In genomic region chr17:44297975-44298374, GRCh38 we compare ENCODE assay signal across 20 cellular contexts. TPM values are rescaled to one million over a fixed set of nuclear protein-coding genes. Genes with fewer than 3 reads are reported as not detected.
DNase-seq lines count a peak whose midpoint lies in the region; ATAC-seq and TF ChIP-seq lines count a peak whose summit lies in the region.
"Had no signal": no experiment of that assay in that cellular context is flagged by ENCODE, and none has a peak within 500 bp of the region (broad histone marks: within the 10 kb centered on the region; RNA-seq: fewer than 3 reads in every experiment).

No MANE protein-coding gene starts in this region.

- H3K4me3 ChIP-seq in mammary epithelial cell (replicated peaks in 1 of 3; ENCODE audit: insufficient read depth in 1 of 3, low read depth in 2 of 3, low read length in 3 of 3) (no peak overlapping the region), smooth muscle cell (no peak overlapping the region), esophagus muscularis mucosa (no peak overlapping the region)
- H3K4me3 ChIP-seq: HAP-1 had no signal

- H3K27me3 ChIP-seq in mammary epithelial cell (ENCODE audit: insufficient read depth, low read length) (no peaks in the 10 kb centered on the region), smooth muscle cell (ENCODE audit: low read depth) (no peaks in the 10 kb centered on the region), esophagus muscularis mucosa (peaks cover 0 to 33% (median 0%) of the 10 kb centered on the region in 4 donors)

- BruUV-seq in mammary epithelial cell (replicated peaks; lab: Mats Ljungman, UMichigan): no TSS peak

- no peak overlapping the region for H3K4me3 Mint-ChIP-seq in activated naive CD8-positive, alpha-beta T cell
- H3K4me3 Mint-ChIP-seq in activated naive CD8-positive, alpha-beta T cell treated with anti-CD3 and anti-CD28 coated beads, Interleukin-2, amount 50 U/mL, for 24 hours: no peak overlapping the region
- H3K4me3 Mint-ChIP-seq: CD14-positive monocyte; CD8-positive, alpha-beta T cell had no signal

- CTCF ChIA-PET in mammary epithelial cell (lab: Charles Lee; ENCODE audit: low non-redundant PET): no interaction called here

- in situ Hi-C loops in mammary epithelial cell (cut with MboI; ENCODE audit: low sequenced_read_pairs in 2 of 2): no loop called here

- no peak for ATAC-seq in activated naive CD8-positive, alpha-beta T cell treated with anti-CD3 and anti-CD28 coated beads, Interleukin-2, amount 50 U/mL, for 24 hours
- peak; percentile 61 for ATAC-seq in esophagus mucosa
- ATAC-seq in HG02623 (IDR thresholded peaks at IDR 0.05; ENCODE audit: unreplicated experiment): no peak
- ATAC-seq: CD8-positive, alpha-beta T cell had no signal

- DNase-seq in activated naive CD8-positive, alpha-beta T cell treated with anti-CD3 and anti-CD28 coated beads, Interleukin-2, amount 50 U/mL, for 24 hours: no peak
- DNase-seq in mammary epithelial cell (peak; percentile 74), smooth muscle cell (lab: John Stamatoyannopoulos, UW; ENCODE audit: unreplicated experiment) (no peak), esophagus muscularis mucosa (ENCODE audit: extremely low spot score) (no peak), putamen (ENCODE audit: low spot score) (no peak)
- DNase-seq: CD8-positive, alpha-beta T cell; COR-L47; DMS153; DMS79 treated with DMSO at 0.1 percent for 48 hours; EL; GOT3 had no signal

- TF ChIP-seq POLR2A in esophagus muscularis mucosa (IDR thresholded peaks at IDR 0.05; ENCODE audit: low read depth): no peak

- H3K79me2 ChIP-seq in mammary epithelial cell (ENCODE audit: insufficient read depth, low read length) (no peaks in the 10 kb centered on the region), smooth muscle cell (ENCODE audit: low read depth) (no peaks in the 10 kb centered on the region)

- peak overlapping the region; percentile 7 for H3K27ac Mint-ChIP-seq in activated naive CD8-positive, alpha-beta T cell
- H3K27ac Mint-ChIP-seq in activated naive CD8-positive, alpha-beta T cell treated with anti-CD3 and anti-CD28 coated beads, Interleukin-2, amount 50 U/mL, for 24 hours: no peak overlapping the region
- H3K27ac Mint-ChIP-seq: CD14-positive monocyte; CD8-positive, alpha-beta T cell had no signal

- dilution Hi-C loops in mammary epithelial cell (cut with HindIII; ENCODE audit: low sequenced_read_pairs): no loop called here

- no peak for TF ChIP-seq CTCF in mammary epithelial cell (conservative IDR thresholded peaks at IDR 0.05 in 1 of 2, IDR thresholded peaks at IDR 0.05 in 1 of 2; ENCODE audit: extremely low read depth in 1 of 2, insufficient read depth in 1 of 2, low read depth in 1 of 2, low read length in 2 of 2)
- no peak for TF ChIP-seq CTCF in smooth muscle cell (IDR thresholded peaks at IDR 0.05; ENCODE audit: borderline replicate concordance, insufficient read depth, poor library complexity, severe bottlenecking)
- TF ChIP-seq CTCF in esophagus muscularis mucosa (IDR thresholded peaks at IDR 0.05): no peak

- H3K4me1 ChIP-seq in mammary epithelial cell (ENCODE audit: insufficient read depth, low read length) (peaks cover 13% of the 10 kb centered on the region), smooth muscle cell (ENCODE audit: low read depth) (no peaks in the 10 kb centered on the region), esophagus muscularis mucosa (no peaks in the 10 kb centered on the region)
- H3K4me1 ChIP-seq: HAP-1 had no signal

- intact Hi-C loops in mammary epithelial cell (cut with micrococcal nuclease) (no loop called here), esophagus muscularis mucosa (cut with DNase I) (no loop called here)

- H3K36me3 ChIP-seq in mammary epithelial cell (ENCODE audit: insufficient read depth, low read length) (no peaks in the 10 kb centered on the region), smooth muscle cell (ENCODE audit: low read depth) (no peaks in the 10 kb centered on the region), esophagus muscularis mucosa (no peaks in the 10 kb centered on the region)
- H3K36me3 ChIP-seq: HAP-1 had no signal

- H3K9me3 ChIP-seq in mammary epithelial cell (replicated peaks; ENCODE audit: insufficient read depth, low read length) (no peaks in the 10 kb centered on the region), smooth muscle cell (replicated peaks; ENCODE audit: low read depth) (no peaks in the 10 kb centered on the region), esophagus muscularis mucosa (no peaks in the 10 kb centered on the region)
- H3K9me3 ChIP-seq: HAP-1 had no signal

- no peaks in the 10 kb centered on the region for H3K4me1 Mint-ChIP-seq in activated naive CD8-positive, alpha-beta T cell (ENCODE audit: low read depth)
- H3K4me1 Mint-ChIP-seq in activated naive CD8-positive, alpha-beta T cell treated with anti-CD3 and anti-CD28 coated beads, Interleukin-2, amount 50 U/mL, for 24 hours: peaks cover 2% of the 10 kb centered on the region
- H3K4me1 Mint-ChIP-seq: CD14-positive monocyte had no signal

- H3K9ac ChIP-seq in mammary epithelial cell (ENCODE audit: insufficient read depth, low read length) (no peak overlapping the region), smooth muscle cell (ENCODE audit: low read depth) (no peak overlapping the region)

- no peak for TF ChIP-seq EP300 in esophagus muscularis mucosa (IDR thresholded peaks at IDR 0.05)

- H3K4me2 ChIP-seq in mammary epithelial cell (ENCODE audit: insufficient read depth, low read depth, low read length) (no peak overlapping the region), smooth muscle cell (no peak overlapping the region)

- no peak overlapping the region for H3K27ac ChIP-seq in mammary epithelial cell (ENCODE audit: insufficient read depth, low read depth, low read length)
- no peak overlapping the region for H3K27ac ChIP-seq in smooth muscle cell (ENCODE audit: low read depth)
- no peak overlapping the region for H3K27ac ChIP-seq in esophagus muscularis mucosa (replicated peaks in 1 of 4)
- H3K27ac ChIP-seq: 22Rv1 had no signal

- H3F3A ChIP-seq in smooth muscle cell (ENCODE audit: low read depth): no peaks in the 10 kb centered on the region

- WGBS in mammary epithelial cell (ENCODE audit: low coverage, missing lambda C conversion rate): 5% methylated on average over 3 of the region's 3 CpGs
- 88% methylated on average over 3 of the region's 3 CpGs for WGBS in smooth muscle cell (ENCODE audit: low lambda C conversion rate)
- WGBS in esophagus muscularis mucosa: 76% methylated on average over 2 of the region's 3 CpGs

- H3K36me3 Mint-ChIP-seq in activated naive CD8-positive, alpha-beta T cell: no peaks in the 10 kb centered on the region
- no peaks in the 10 kb centered on the region for H3K36me3 Mint-ChIP-seq in activated naive CD8-positive, alpha-beta T cell treated with anti-CD3 and anti-CD28 coated beads, Interleukin-2, amount 50 U/mL, for 24 hours (ENCODE audit: low read depth)
- H3K36me3 Mint-ChIP-seq: CD14-positive monocyte; CD8-positive, alpha-beta T cell had no signal

- H4K20me1 ChIP-seq in mammary epithelial cell (ENCODE audit: insufficient read depth, low read length): no peaks in the 10 kb centered on the region
- no peaks in the 10 kb centered on the region for H4K20me1 ChIP-seq in smooth muscle cell (ENCODE audit: low read depth)

- H3K9me3 Mint-ChIP-seq in activated naive CD8-positive, alpha-beta T cell (ENCODE audit: low read depth): no peaks in the 10 kb centered on the region
- H3K9me3 Mint-ChIP-seq in activated naive CD8-positive, alpha-beta T cell treated with anti-CD3 and anti-CD28 coated beads, Interleukin-2, amount 50 U/mL, for 24 hours: no peaks in the 10 kb centered on the region
- H3K9me3 Mint-ChIP-seq: CD14-positive monocyte; CD8-positive, alpha-beta T cell had no signal

- H3K27me3 Mint-ChIP-seq in activated naive CD8-positive, alpha-beta T cell: peaks cover 6% of the 10 kb centered on the region
- H3K27me3 Mint-ChIP-seq in activated naive CD8-positive, alpha-beta T cell treated with anti-CD3 and anti-CD28 coated beads, Interleukin-2, amount 50 U/mL, for 24 hours: peaks cover 7% of the 10 kb centered on the region

- H2AFZ ChIP-seq in mammary epithelial cell (ENCODE audit: low read depth, low read length) (no peak overlapping the region), smooth muscle cell (ENCODE audit: low read depth) (no peak overlapping the region)

RNA-seq across cellular contexts. Expression of gene RUNDC3A, which starts 10.4 kb away (rescaled TPM):
- total RNA-seq in mammary epithelial cell (1 to 10 TPM; 1.3 TPM), esophagus mucosa (6.0 TPM), smooth muscle cell (0.36 and 0.63 TPM in 2 replicates), esophagus muscularis mucosa (1 to 10 TPM in 3 of 4 donors, under 1 TPM in 1; 0.42 to 2.8 (median 1.7) TPM)
- polyA plus RNA-seq in mammary epithelial cell (1.2 TPM), smooth muscle cell (0.21 and 0.84 TPM in 2 replicates)
- not detected for polyA minus RNA-seq in mammary epithelial cell

RNA-seq across cellular contexts. Expression of gene SLC25A39, which starts 26.6 kb away (rescaled TPM):
- 100 to 1,000 TPM; 116 to 169 TPM for total RNA-seq in mammary epithelial cell
- 176 TPM for polyA plus RNA-seq in mammary epithelial cell
- 171 TPM for polyA minus RNA-seq in mammary epithelial cell
- 126 TPM for total RNA-seq in esophagus mucosa
- 62.6 and 106 TPM in 2 replicates for total RNA-seq in smooth muscle cell
- polyA plus RNA-seq in smooth muscle cell: 147 and 169 TPM in 2 replicates
- total RNA-seq in esophagus muscularis mucosa: 10 to 100 TPM; 41.1 to 69.0 (median 56.8) TPM

RNA-seq across cellular contexts. Expression of gene SLC4A1, which starts 30.0 kb away (rescaled TPM):
- total RNA-seq in mammary epithelial cell: not detected
- not detected for polyA plus RNA-seq in mammary epithelial cell
- not detected for polyA minus RNA-seq in mammary epithelial cell
- total RNA-seq in esophagus mucosa: not detected
- total RNA-seq in smooth muscle cell: not detected in 2 replicates
- polyA plus RNA-seq in smooth muscle cell: not detected in 2 replicates
- total RNA-seq in esophagus muscularis mucosa: 1 to 10 TPM in 1 of 4 donors, under 1 TPM in 2, not detected in 1; 0.11 to 2.0 (median 0.19) TPM
- total RNA-seq: A673; CD8-positive, alpha-beta T cell; HT1080 had no signal
- polyA plus RNA-seq: BJ had no signal

RNA-seq across cellular contexts. Expression of gene GRN, which starts 47.1 kb away (rescaled TPM):
- total RNA-seq in mammary epithelial cell: 100 to 1,000 TPM; 288 to 394 TPM
- polyA plus RNA-seq in mammary epithelial cell: 369 TPM
- 293 TPM for polyA minus RNA-seq in mammary epithelial cell
- total RNA-seq in esophagus mucosa: 767 TPM
- total RNA-seq in smooth muscle cell: 85.9 and 125 TPM in 2 replicates
- 322 and 338 TPM in 2 replicates for polyA plus RNA-seq in smooth muscle cell
- 100 to 1,000 TPM; 169 to 313 (median 260) TPM for total RNA-seq in esophagus muscularis mucosa
